8 cellular contexts compared by ENCODE assay signal in genomic region chr7:27171636-27172387, GRCh38. TPM values are rescaled to one million over a fixed set of nuclear protein-coding genes. Genes with fewer than 3 reads are reported as not detected.
DNase-seq lines count a peak whose midpoint lies in the region; ATAC-seq and TF ChIP-seq lines count a peak whose summit lies in the region.

No MANE protein-coding gene starts in this region.

- peak overlapping the region; percentile 72 for H3K4me3 Mint-ChIP-seq in Calu3 (ENCODE audit: low read depth, unreplicated experiment)
- peak overlapping the region; percentile 51 to 91 (median 73) for H3K4me3 Mint-ChIP-seq in IgD-negative memory B cell
- peak overlapping the region; percentile 36 for H3K4me3 Mint-ChIP-seq in activated naive CD8-positive, alpha-beta T cell treated with anti-CD3 and anti-CD28 coated beads, Interleukin-2, amount 50 U/mL, for 24 hours
- H3K4me3 Mint-ChIP-seq in neural crest cell = peak overlapping the region; percentile 64

- intact Hi-C loops in Calu3 (cut with micrococcal nuclease; ENCODE audit: unreplicated experiment) = no loop called here

- H3K36me3 Mint-ChIP-seq in Calu3 (ENCODE audit: insufficient read depth, unreplicated experiment) (peaks cover 44% of the 10 kb centered on the region), IgD-negative memory B cell (peaks cover 2% of the 10 kb centered on the region), neural crest cell (ENCODE audit: low read depth) (peaks cover 2% of the 10 kb centered on the region)
- no peaks in the 10 kb centered on the region for H3K36me3 Mint-ChIP-seq in activated naive CD8-positive, alpha-beta T cell treated with anti-CD3 and anti-CD28 coated beads, Interleukin-2, amount 50 U/mL, for 24 hours (ENCODE audit: low read depth)

- BruUV-seq in Calu3 (replicated peaks; lab: Mats Ljungman, UMichigan) = no TSS peak

- ATAC-seq in activated naive CD8-positive, alpha-beta T cell treated with anti-CD3 and anti-CD28 coated beads, Interleukin-2, amount 50 U/mL, for 24 hours = no peak
- ATAC-seq in GM21723 (IDR thresholded peaks at IDR 0.05; ENCODE audit: unreplicated experiment) = no peak

- H3K9me3 Mint-ChIP-seq in Calu3 (ENCODE audit: low read depth, unreplicated experiment) (no peaks in the 10 kb centered on the region), IgD-negative memory B cell (peaks cover 0 to 10% (median 0%) of the 10 kb centered on the region in 3 donors), neural crest cell (no peaks in the 10 kb centered on the region)
- H3K9me3 Mint-ChIP-seq in activated naive CD8-positive, alpha-beta T cell treated with anti-CD3 and anti-CD28 coated beads, Interleukin-2, amount 50 U/mL, for 24 hours = no peaks in the 10 kb centered on the region

- DNase-seq in Calu3 (no peak), neural crest cell (ENCODE audit: low read depth, low spot score) (no peak), amygdala (lab: John Stamatoyannopoulos, UW) (no peak), SIG-M5 (lab: John Stamatoyannopoulos, UW) (no peak), hippocampal formation (lab: John Stamatoyannopoulos, UW) (no peak)
- no peak for DNase-seq in activated naive CD8-positive, alpha-beta T cell treated with anti-CD3 and anti-CD28 coated beads, Interleukin-2, amount 50 U/mL, for 24 hours

- CTCF ChIA-PET in Calu3 (lab: Charles Lee) = no interaction called here

- TF ChIP-seq CTCF in Calu3 (IDR thresholded peaks at IDR 0.05; ENCODE audit: unreplicated experiment) = no peak
- TF ChIP-seq CTCF in neural crest cell (conservative IDR thresholded peaks at IDR 0.05) = no peak

- no peaks in the 10 kb centered on the region for H3K27me3 Mint-ChIP-seq in Calu3 (ENCODE audit: unreplicated experiment)
- peaks cover 52% of the 10 kb centered on the region for H3K27me3 Mint-ChIP-seq in IgD-negative memory B cell
- H3K27me3 Mint-ChIP-seq in activated naive CD8-positive, alpha-beta T cell treated with anti-CD3 and anti-CD28 coated beads, Interleukin-2, amount 50 U/mL, for 24 hours = peaks cover 77% of the 10 kb centered on the region
- peaks cover 93% of the 10 kb centered on the region for H3K27me3 Mint-ChIP-seq in neural crest cell (ENCODE audit: low read depth)

- H3K27ac Mint-ChIP-seq in Calu3 (ENCODE audit: unreplicated experiment) = peak overlapping the region; percentile 22
- H3K27ac Mint-ChIP-seq in IgD-negative memory B cell = peak overlapping the region; percentile 92 to 98 (median 96)
- H3K27ac Mint-ChIP-seq in activated naive CD8-positive, alpha-beta T cell treated with anti-CD3 and anti-CD28 coated beads, Interleukin-2, amount 50 U/mL, for 24 hours = peak overlapping the region; percentile 23
- no peak overlapping the region for H3K27ac Mint-ChIP-seq in neural crest cell (ENCODE audit: unreplicated experiment)

- H3K4me1 Mint-ChIP-seq in Calu3 (ENCODE audit: low read depth, unreplicated experiment) (peaks cover 37% of the 10 kb centered on the region), IgD-negative memory B cell (peaks cover 7 to 12% (median 10%) of the 10 kb centered on the region in 3 donors), neural crest cell (peaks cover 13% of the 10 kb centered on the region)
- peaks cover 18% of the 10 kb centered on the region for H3K4me1 Mint-ChIP-seq in activated naive CD8-positive, alpha-beta T cell treated with anti-CD3 and anti-CD28 coated beads, Interleukin-2, amount 50 U/mL, for 24 hours

RNA-seq across cellular contexts. Expression of gene HOXA10, which starts 2.3 kb away (rescaled TPM):
- total RNA-seq in Calu3 (2022) (11.8 and 12.1 TPM in 2 replicates), neural crest cell (0.35 TPM in 1 of 2 replicates, not detected in the other)
- 0.70 TPM for polyA plus RNA-seq in IgD-negative memory B cell

RNA-seq across cellular contexts. Expression of gene HOXA9, which starts 6.5 kb away (rescaled TPM):
- total RNA-seq in Calu3 (2022) (1.7 and 2.5 TPM in 2 replicates), neural crest cell (9.0 and 10.0 TPM in 2 replicates)
- 0.20 TPM for polyA plus RNA-seq in IgD-negative memory B cell

RNA-seq across cellular contexts. Expression of gene HOXA11, which starts 13.2 kb away (rescaled TPM):
- 0.39 and 0.54 TPM in 2 replicates for total RNA-seq in Calu3 (2022)
- polyA plus RNA-seq in IgD-negative memory B cell = not detected
- total RNA-seq in neural crest cell = not detected in 2 replicates

RNA-seq across cellular contexts. Expression of gene HOXA7, which starts 15.3 kb away (rescaled TPM):
- total RNA-seq in Calu3 (2022) (not detected in 2 replicates), neural crest cell (7.1 and 8.8 TPM in 2 replicates)
- 1.0 TPM for polyA plus RNA-seq in IgD-negative memory B cell

RNA-seq across cellular contexts. Expression of gene HOXA3, which starts 19.4 kb away (rescaled TPM):
- 15.9 and 20.9 TPM in 2 replicates for total RNA-seq in Calu3 (2022)
- polyA plus RNA-seq in IgD-negative memory B cell = not detected
- total RNA-seq in neural crest cell = 10.6 and 11.3 TPM in 2 replicates
